Comparison of ENCODE assay signal across 1 cellular context in the genomic region with DNA sequence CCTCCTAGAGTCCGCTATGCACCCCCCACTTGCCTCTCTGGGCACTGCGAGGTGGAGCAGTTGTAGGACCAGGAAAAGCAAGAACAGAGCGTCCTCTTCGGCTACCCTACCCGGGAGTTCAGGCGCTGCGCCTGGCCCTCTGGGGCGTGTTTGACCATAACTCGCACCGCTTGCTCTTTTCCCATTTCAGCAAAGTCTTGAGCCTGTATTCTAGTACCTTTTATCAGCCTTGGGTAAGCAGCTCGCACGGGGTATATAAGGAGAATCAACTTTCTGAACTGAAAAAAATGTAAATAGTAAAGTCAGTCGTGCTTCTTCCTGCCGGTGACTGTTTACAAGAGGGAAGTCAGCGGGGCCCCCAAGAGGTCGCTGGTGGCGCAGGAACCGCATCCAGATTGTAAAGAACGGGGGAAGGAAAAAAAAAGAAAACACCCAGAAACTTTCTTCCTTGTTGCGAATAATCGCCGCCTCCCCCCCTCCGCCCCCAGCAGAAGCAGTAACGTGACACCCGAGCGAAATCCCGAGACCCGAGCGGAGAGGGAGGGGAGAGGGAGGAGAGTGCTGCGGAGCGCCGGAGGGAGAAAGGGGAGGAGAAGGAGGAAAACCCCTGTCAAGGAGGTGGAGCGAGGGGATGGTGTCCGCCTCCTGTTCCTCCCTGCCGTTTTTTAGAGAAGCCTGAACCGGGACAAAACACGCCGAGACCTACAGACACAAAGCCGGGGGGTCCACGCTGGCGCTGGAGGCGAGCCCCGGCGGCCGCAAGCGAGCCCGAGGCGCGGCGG.
TF ChIP-seq lines count a peak whose summit lies in the region.

A gene with protein sequence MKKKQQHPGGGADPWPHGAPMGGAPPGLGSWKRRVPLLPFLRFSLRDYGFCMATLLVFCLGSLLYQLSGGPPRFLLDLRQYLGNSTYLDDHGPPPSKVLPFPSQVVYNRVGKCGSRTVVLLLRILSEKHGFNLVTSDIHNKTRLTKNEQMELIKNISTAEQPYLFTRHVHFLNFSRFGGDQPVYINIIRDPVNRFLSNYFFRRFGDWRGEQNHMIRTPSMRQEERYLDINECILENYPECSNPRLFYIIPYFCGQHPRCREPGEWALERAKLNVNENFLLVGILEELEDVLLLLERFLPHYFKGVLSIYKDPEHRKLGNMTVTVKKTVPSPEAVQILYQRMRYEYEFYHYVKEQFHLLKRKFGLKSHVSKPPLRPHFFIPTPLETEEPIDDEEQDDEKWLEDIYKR (plus strand): TSS at position 668 of the 782 bp plus-strand sequence. CDS start 401 bp downstream, outside the sequence.

TF ChIP-seq in K562, 482 proteins besides CTCF, POLR2A, EP300 and RAD21 (continued from another document and continues in another):
- TF ChIP-seq, protein P1, sequence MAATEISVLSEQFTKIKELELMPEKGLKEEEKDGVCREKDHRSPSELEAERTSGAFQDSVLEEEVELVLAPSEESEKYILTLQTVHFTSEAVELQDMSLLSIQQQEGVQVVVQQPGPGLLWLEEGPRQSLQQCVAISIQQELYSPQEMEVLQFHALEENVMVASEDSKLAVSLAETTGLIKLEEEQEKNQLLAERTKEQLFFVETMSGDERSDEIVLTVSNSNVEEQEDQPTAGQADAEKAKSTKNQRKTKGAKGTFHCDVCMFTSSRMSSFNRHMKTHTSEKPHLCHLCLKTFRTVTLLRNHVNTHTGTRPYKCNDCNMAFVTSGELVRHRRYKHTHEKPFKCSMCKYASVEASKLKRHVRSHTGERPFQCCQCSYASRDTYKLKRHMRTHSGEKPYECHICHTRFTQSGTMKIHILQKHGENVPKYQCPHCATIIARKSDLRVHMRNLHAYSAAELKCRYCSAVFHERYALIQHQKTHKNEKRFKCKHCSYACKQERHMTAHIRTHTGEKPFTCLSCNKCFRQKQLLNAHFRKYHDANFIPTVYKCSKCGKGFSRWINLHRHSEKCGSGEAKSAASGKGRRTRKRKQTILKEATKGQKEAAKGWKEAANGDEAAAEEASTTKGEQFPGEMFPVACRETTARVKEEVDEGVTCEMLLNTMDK (IDR thresholded peaks at IDR 0.05; ENCODE audit: borderline replicate concordance, insufficient read depth, low read depth, low read length, poor library complexity, severe bottlenecking): peak; percentile 55
- TF ChIP-seq ZNF707 (CRISPR knock-in tag; conservative IDR thresholded peaks at IDR 0.05) (no peak), RBM17 (IDR thresholded peaks at IDR 0.05; ENCODE audit: borderline replicate concordance, low read depth, low read length) (no peak), CXXC5 (CRISPR knock-in tag; IDR thresholded peaks at IDR 0.05) (peak; percentile 29; the same call in 1 of the 2 replicates), ZNF695 (CRISPR knock-in tag; IDR thresholded peaks at IDR 0.05) (no peak), TAF9B (IDR thresholded peaks at IDR 0.05; ENCODE audit: partially characterized antibody) (no peak), CEBPG (CRISPR knock-in tag; IDR thresholded peaks at IDR 0.05) (no peak), CEBPG (tag; conservative IDR thresholded peaks at IDR 0.05 in 1 of 2, IDR thresholded peaks at IDR 0.05 in 1 of 2) (no peak), RBM25 (IDR thresholded peaks at IDR 0.05; ENCODE audit: low read depth, low read length, severe bottlenecking) (no peak), STAT5A (IDR thresholded peaks at IDR 0.05; ENCODE audit: borderline replicate concordance, low read length) (no peak), HMG20B (CRISPR knock-in tag; IDR thresholded peaks at IDR 0.05) (no peak), EGR1 (conservative IDR thresholded peaks at IDR 0.05) (peak; percentile 25; the same call in 1 of the 2 replicates), ZNF436 (CRISPR knock-in tag; IDR thresholded peaks at IDR 0.05) (no peak), NCOA1 (IDR thresholded peaks at IDR 0.05; ENCODE audit: low read depth) (no peak), ZNF197 (CRISPR knock-in tag; IDR thresholded peaks at IDR 0.05; ENCODE audit: low read depth) (no peak), SP1 (CRISPR knock-in tag; IDR thresholded peaks at IDR 0.05) (no peak), SETDB1 (IDR thresholded peaks at IDR 0.05; ENCODE audit: low read length) (no peak)
- TF ChIP-seq, protein P2, sequence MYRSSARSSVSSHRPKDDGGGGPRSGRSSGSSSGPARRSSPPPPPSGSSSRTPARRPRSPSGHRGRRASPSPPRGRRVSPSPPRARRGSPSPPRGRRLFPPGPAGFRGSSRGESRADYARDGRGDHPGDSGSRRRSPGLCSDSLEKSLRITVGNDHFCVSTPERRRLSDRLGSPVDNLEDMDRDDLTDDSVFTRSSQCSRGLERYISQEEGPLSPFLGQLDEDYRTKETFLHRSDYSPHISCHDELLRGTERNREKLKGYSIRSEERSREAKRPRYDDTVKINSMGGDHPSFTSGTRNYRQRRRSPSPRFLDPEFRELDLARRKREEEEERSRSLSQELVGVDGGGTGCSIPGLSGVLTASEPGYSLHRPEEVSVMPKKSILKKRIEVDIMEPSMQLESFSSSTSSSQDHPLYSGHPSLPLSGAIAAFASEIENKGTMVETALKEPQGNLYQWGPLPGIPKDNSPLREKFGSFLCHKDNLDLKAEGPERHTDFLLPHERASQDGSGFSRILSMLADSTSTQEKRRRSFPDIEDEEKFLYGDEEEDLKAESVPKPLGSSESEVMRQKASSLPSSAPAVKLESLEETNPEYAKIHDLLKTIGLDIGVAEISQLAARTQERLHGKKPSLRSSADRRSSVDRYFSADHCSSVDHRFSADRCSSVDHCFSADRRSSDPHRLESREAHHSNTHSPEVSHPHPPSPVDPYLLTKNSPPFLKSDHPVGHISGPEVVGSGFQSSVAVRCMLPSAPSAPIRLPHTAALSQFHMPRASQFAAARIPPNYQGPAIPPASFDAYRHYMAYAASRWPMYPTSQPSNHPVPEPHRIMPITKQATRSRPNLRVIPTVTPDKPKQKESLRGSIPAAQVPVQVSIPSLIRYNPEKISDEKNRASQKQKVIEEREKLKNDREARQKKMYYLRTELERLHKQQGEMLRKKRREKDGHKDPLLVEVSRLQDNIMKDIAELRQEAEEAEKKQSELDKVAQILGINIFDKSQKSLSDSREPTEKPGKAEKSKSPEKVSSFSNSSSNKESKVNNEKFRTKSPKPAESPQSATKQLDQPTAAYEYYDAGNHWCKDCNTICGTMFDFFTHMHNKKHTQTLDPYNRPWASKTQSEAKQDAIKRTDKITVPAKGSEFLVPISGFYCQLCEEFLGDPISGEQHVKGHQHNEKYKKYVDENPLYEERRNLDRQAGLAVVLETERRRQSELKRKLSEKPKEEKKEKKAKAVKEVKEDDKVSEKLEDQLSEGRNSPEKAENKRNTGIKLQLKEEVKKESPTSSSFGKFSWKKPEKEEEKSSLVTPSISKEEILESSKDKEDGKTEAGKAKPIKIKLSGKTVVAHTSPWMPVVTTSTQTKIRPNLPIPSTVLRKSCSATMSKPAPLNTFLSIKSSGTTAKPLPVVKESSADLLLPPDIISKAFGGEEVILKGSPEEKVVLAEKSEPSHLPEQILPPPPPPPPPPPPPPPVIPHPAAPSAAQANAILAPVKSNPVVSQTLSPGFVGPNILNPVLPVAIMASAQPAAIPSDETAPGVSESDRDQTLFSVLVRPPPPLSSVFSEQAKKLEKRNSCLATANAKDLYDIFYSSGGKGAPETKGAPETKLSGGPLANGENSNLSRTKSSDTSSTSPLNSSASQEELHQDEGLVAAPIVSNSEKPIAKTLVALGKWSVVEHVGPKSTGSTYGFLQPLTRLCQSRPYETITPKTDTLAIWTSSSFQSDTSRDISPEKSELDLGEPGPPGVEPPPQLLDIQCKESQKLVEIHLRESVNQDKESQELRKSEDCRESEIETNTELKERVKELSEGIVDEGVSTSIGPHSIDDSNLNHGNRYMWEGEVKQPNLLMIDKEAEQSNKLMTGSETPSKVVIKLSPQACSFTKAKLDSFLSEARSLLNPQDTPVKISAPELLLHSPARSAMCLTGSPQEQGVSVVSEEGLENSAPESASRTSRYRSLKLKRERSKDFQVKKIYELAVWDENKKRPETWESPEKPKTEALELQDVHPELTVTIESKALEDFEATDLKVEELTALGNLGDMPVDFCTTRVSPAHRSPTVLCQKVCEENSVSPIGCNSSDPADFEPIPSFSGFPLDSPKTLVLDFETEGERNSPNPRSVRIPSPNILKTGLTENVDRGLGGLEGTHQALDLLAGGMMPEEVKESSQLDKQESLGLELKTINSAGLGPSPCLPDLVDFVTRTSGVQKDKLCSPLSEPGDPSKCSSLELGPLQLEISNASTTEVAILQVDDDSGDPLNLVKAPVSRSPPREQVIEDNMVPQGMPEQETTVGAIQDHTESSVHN (IDR thresholded peaks at IDR 0.05; ENCODE audit: borderline replicate concordance in 1 of 2, low read depth in 1 of 2): no peak
- TF ChIP-seq, protein P3, sequence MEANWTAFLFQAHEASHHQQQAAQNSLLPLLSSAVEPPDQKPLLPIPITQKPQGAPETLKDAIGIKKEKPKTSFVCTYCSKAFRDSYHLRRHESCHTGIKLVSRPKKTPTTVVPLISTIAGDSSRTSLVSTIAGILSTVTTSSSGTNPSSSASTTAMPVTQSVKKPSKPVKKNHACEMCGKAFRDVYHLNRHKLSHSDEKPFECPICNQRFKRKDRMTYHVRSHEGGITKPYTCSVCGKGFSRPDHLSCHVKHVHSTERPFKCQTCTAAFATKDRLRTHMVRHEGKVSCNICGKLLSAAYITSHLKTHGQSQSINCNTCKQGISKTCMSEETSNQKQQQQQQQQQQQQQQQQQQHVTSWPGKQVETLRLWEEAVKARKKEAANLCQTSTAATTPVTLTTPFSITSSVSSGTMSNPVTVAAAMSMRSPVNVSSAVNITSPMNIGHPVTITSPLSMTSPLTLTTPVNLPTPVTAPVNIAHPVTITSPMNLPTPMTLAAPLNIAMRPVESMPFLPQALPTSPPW (CRISPR knock-in tag; IDR thresholded peaks at IDR 0.05): peak; percentile 59
- TF ChIP-seq, protein P4, sequence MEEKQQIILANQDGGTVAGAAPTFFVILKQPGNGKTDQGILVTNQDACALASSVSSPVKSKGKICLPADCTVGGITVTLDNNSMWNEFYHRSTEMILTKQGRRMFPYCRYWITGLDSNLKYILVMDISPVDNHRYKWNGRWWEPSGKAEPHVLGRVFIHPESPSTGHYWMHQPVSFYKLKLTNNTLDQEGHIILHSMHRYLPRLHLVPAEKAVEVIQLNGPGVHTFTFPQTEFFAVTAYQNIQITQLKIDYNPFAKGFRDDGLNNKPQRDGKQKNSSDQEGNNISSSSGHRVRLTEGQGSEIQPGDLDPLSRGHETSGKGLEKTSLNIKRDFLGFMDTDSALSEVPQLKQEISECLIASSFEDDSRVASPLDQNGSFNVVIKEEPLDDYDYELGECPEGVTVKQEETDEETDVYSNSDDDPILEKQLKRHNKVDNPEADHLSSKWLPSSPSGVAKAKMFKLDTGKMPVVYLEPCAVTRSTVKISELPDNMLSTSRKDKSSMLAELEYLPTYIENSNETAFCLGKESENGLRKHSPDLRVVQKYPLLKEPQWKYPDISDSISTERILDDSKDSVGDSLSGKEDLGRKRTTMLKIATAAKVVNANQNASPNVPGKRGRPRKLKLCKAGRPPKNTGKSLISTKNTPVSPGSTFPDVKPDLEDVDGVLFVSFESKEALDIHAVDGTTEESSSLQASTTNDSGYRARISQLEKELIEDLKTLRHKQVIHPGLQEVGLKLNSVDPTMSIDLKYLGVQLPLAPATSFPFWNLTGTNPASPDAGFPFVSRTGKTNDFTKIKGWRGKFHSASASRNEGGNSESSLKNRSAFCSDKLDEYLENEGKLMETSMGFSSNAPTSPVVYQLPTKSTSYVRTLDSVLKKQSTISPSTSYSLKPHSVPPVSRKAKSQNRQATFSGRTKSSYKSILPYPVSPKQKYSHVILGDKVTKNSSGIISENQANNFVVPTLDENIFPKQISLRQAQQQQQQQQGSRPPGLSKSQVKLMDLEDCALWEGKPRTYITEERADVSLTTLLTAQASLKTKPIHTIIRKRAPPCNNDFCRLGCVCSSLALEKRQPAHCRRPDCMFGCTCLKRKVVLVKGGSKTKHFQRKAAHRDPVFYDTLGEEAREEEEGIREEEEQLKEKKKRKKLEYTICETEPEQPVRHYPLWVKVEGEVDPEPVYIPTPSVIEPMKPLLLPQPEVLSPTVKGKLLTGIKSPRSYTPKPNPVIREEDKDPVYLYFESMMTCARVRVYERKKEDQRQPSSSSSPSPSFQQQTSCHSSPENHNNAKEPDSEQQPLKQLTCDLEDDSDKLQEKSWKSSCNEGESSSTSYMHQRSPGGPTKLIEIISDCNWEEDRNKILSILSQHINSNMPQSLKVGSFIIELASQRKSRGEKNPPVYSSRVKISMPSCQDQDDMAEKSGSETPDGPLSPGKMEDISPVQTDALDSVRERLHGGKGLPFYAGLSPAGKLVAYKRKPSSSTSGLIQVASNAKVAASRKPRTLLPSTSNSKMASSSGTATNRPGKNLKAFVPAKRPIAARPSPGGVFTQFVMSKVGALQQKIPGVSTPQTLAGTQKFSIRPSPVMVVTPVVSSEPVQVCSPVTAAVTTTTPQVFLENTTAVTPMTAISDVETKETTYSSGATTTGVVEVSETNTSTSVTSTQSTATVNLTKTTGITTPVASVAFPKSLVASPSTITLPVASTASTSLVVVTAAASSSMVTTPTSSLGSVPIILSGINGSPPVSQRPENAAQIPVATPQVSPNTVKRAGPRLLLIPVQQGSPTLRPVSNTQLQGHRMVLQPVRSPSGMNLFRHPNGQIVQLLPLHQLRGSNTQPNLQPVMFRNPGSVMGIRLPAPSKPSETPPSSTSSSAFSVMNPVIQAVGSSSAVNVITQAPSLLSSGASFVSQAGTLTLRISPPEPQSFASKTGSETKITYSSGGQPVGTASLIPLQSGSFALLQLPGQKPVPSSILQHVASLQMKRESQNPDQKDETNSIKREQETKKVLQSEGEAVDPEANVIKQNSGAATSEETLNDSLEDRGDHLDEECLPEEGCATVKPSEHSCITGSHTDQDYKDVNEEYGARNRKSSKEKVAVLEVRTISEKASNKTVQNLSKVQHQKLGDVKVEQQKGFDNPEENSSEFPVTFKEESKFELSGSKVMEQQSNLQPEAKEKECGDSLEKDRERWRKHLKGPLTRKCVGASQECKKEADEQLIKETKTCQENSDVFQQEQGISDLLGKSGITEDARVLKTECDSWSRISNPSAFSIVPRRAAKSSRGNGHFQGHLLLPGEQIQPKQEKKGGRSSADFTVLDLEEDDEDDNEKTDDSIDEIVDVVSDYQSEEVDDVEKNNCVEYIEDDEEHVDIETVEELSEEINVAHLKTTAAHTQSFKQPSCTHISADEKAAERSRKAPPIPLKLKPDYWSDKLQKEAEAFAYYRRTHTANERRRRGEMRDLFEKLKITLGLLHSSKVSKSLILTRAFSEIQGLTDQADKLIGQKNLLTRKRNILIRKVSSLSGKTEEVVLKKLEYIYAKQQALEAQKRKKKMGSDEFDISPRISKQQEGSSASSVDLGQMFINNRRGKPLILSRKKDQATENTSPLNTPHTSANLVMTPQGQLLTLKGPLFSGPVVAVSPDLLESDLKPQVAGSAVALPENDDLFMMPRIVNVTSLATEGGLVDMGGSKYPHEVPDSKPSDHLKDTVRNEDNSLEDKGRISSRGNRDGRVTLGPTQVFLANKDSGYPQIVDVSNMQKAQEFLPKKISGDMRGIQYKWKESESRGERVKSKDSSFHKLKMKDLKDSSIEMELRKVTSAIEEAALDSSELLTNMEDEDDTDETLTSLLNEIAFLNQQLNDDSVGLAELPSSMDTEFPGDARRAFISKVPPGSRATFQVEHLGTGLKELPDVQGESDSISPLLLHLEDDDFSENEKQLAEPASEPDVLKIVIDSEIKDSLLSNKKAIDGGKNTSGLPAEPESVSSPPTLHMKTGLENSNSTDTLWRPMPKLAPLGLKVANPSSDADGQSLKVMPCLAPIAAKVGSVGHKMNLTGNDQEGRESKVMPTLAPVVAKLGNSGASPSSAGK (IDR thresholded peaks at IDR 0.05): no peak
